ENCODE assay signal across 1 cellular context in genomic region chr20:34045294-34045693, GRCh38.
TF ChIP-seq lines count a peak whose summit lies in the region.

No MANE protein-coding gene starts in this region.

TF ChIP-seq in GM23338, 12 proteins besides CTCF, POLR2A, EP300 and RAD21 (continued from another document):
- TF ChIP-seq ZNF114 (CRISPR knock-in tag; IDR thresholded peaks at IDR 0.05), result no peak
